8 cellular contexts compared by ENCODE assay signal in genomic region chr2:47168895-47169294, GRCh38. TPM values are rescaled to one million over a fixed set of nuclear protein-coding genes. Genes with fewer than 3 reads are reported as not detected.
DNase-seq lines count a peak whose midpoint lies in the region; ATAC-seq, FAIRE-seq and TF ChIP-seq lines count a peak whose summit lies in the region.
"Not testable (repeated sequence)": the region's sequence is repeated elsewhere in the genome, so short reads cannot be mapped to it uniquely, and the experiment has no call there.
"Had no signal": no experiment of that assay in that cellular context is flagged by ENCODE, and none has a peak within 500 bp of the region (broad histone marks: within the 10 kb centered on the region; RNA-seq: fewer than 3 reads in every experiment).

No MANE protein-coding gene starts in this region.

- not testable (repeated sequence) for TF ChIP-seq EP300 in A549 (IDR thresholded peaks at IDR 0.05); stomach (IDR thresholded peaks at IDR 0.05)

- DNase-seq in A549 (ENCODE audit: low read depth in 1 of 2, low spot score in 1 of 2); HFFc6; T-helper 17 cell; chondrocyte (ENCODE audit: low spot score); immature natural killer cell; osteoblast (ENCODE audit: insufficient read length, low spot score, missing footprints); stomach: not testable (repeated sequence)

- peak overlapping the region; percentile 34; the same call in 1 of the 2 replicates for H3K4me3 Mint-ChIP-seq in HFFc6
- H3K4me3 Mint-ChIP-seq in T-helper 17 cell; chondrocyte (ENCODE audit: unreplicated experiment); immature natural killer cell: not testable (repeated sequence)

- not testable (repeated sequence) for H3K9me3 ChIP-seq in A549; T-helper 17 cell (ENCODE audit: control insufficient read depth, low read length, poor library complexity, severe bottlenecking); osteoblast (ENCODE audit: low read depth, low read length); stomach

- CTCF ChIA-PET in A549 (lab: Yijun Ruan, JAX): not testable (repeated sequence)

- H3K36me3 Mint-ChIP-seq in HFFc6 (ENCODE audit: low read depth): peaks cover 49% of the 10 kb centered on the region
- not testable (repeated sequence) for H3K36me3 Mint-ChIP-seq in T-helper 17 cell (ENCODE audit: low read depth); immature natural killer cell
- peaks cover 16% of the 10 kb centered on the region for H3K36me3 Mint-ChIP-seq in chondrocyte (ENCODE audit: low read depth)

- H3K4me2 ChIP-seq in A549: peak overlapping the region; percentile 90; the same call in 1 of the 3 replicates
- H3K4me2 ChIP-seq in osteoblast (ENCODE audit: insufficient read depth, low read length): not testable (repeated sequence)

- not testable (repeated sequence) for H3K4me3 ChIP-seq in A549; osteoblast (ENCODE audit: insufficient read depth, low read length); stomach

- TF ChIP-seq RAD21 in A549 (conservative IDR thresholded peaks at IDR 0.05 in 1 of 2, IDR thresholded peaks at IDR 0.05 in 1 of 2): not testable (repeated sequence)

- not testable (repeated sequence) for H3K27ac ChIP-seq in A549
- H3K27ac ChIP-seq in osteoblast (ENCODE audit: low read depth, low read length): peak overlapping the region; percentile 14
- peak overlapping the region in 3 of 5 donors; percentile 5 to 99 (median 29) for H3K27ac ChIP-seq in stomach

- not testable (repeated sequence) for H2AFZ ChIP-seq in osteoblast (ENCODE audit: low read length)

- H3K9me3 Mint-ChIP-seq in HFFc6; chondrocyte (ENCODE audit: low read depth); immature natural killer cell: not testable (repeated sequence)

- POLR2A ChIA-PET in A549 (lab: Yijun Ruan, JAX): not testable (repeated sequence)

- H3K27ac Mint-ChIP-seq in HFFc6 (peak overlapping the region; percentile 55; the same call in 1 of the 2 replicates), T-helper 17 cell (peak overlapping the region; percentile 75), chondrocyte (ENCODE audit: unreplicated experiment) (peak overlapping the region; percentile 1), immature natural killer cell (peak overlapping the region in 4 of 6 donors; percentile 7 to 34 (median 21))

- H3K27me3 ChIP-seq in osteoblast (ENCODE audit: insufficient read depth, low read length); stomach: not testable (repeated sequence)

- TF ChIP-seq POLR2A in A549 (IDR thresholded peaks at IDR 0.05; ENCODE audit: low read length); stomach (IDR thresholded peaks at IDR 0.05): not testable (repeated sequence)

- H3K4me1 Mint-ChIP-seq in HFFc6 (ENCODE audit: low read depth) (peaks cover 89% of the 10 kb centered on the region), T-helper 17 cell (peaks cover 41% of the 10 kb centered on the region), chondrocyte (ENCODE audit: low read depth) (peaks cover 75% of the 10 kb centered on the region), immature natural killer cell (peaks cover 57 to 88% of the 10 kb centered on the region in 2 donors)

- ATAC-seq in A549, T-helper 17 cell: not testable (repeated sequence)

- H3K27me3 Mint-ChIP-seq in HFFc6 (ENCODE audit: insufficient read depth); T-helper 17 cell; chondrocyte (ENCODE audit: low read depth); immature natural killer cell (ENCODE audit: low read depth in 3 of 3): not testable (repeated sequence)

- H3K4me1 ChIP-seq in A549: peaks cover 97% of the 10 kb centered on the region
- peaks cover 54% of the 10 kb centered on the region for H3K4me1 ChIP-seq in osteoblast (ENCODE audit: insufficient read depth, low read length)
- H3K4me1 ChIP-seq in stomach: peaks cover 19 to 92% (median 48%) of the 10 kb centered on the region in 4 donors

- peaks cover 78% of the 10 kb centered on the region for H4K20me1 ChIP-seq in osteoblast (ENCODE audit: insufficient read depth, low read length)

- peaks cover 97% of the 10 kb centered on the region for H3K79me2 ChIP-seq in osteoblast (ENCODE audit: insufficient read depth, low read length)

- H3K36me3 ChIP-seq in osteoblast (ENCODE audit: insufficient read depth, low read length) (peaks cover 70% of the 10 kb centered on the region), stomach (peaks cover 13 to 34% (median 26%) of the 10 kb centered on the region in 4 donors)

- not testable (repeated sequence) for TF ChIP-seq CTCF in A549 (IDR thresholded peaks at IDR 0.05); HFFc6 (IDR thresholded peaks at IDR 0.05); chondrocyte (IDR thresholded peaks at IDR 0.05); osteoblast (IDR thresholded peaks at IDR 0.05; ENCODE audit: extremely low read depth, low read depth, low read length); stomach (IDR thresholded peaks at IDR 0.05)

- FAIRE-seq in A549 (lab: Jason Lieb, UNC): not testable (repeated sequence)

- intact Hi-C loops in stomach (cut with DNase I; ENCODE audit: low total_unique reads): not testable (repeated sequence)

- WGBS in A549 (ENCODE audit: missing lambda C conversion rate): 77% methylated on average over 8 of the region's 8 CpGs
- 67 to 82% (median 77%) methylated on average over 8 of the region's 8 CpGs for WGBS in stomach, 5 donors

TF ChIP-seq in A549, 52 proteins besides CTCF, POLR2A, EP300 and RAD21:
- 0 out of 5 replicates have a peak, but pooled peaks of 1 of the 2 experiments have one; percentile 18 for TF ChIP-seq JUN (IDR thresholded peaks at IDR 0.05)

RNA-seq across cellular contexts. Expression of gene CALM2, which starts 7.4 kb away (rescaled TPM):
- polyA plus RNA-seq in A549 (2011; rRNA removed): 1,000 and 1,652 TPM in 2 replicates
- polyA plus RNA-seq in A549 (2012; cell fraction: cytosol; rRNA removed): 421 and 548 TPM in 2 replicates
- 121 and 248 TPM in 2 replicates for polyA plus RNA-seq in A549 (2012; cell fraction: nucleus; rRNA removed)
- polyA plus RNA-seq in A549 (2017; fragmentation: RNase III; extraction: RNeasy Plus Mini Kit Qiagen cat#74134 plus additional on column Dnase treatment): 1,376 to 1,704 TPM (median 1,440 TPM) in 3 replicates
- polyA minus RNA-seq in A549 (2011; rRNA and poly(A)+ RNA removed): 173 and 174 TPM in 2 replicates
- 1,000 to 10,000 TPM; 1,006 to 1,273 (median 1,121) TPM for total RNA-seq in HFFc6 (2021; fragmentation: NEBNext Ultra II Directional; extraction: Animal tissue kit (Norgen Biotek cat#: 25700))
- total RNA-seq in T-helper 17 cell: 100 to 1,000 TPM; 184 to 194 TPM
- total RNA-seq in chondrocyte: 677 to 769 TPM (median 696 TPM) in 3 replicates
- polyA plus RNA-seq in immature natural killer cell: 1,000 to 10,000 TPM in 2 of 3 donors, 100 to 1,000 TPM in 1; 686 to 1,567 (median 1,022) TPM
- total RNA-seq in osteoblast: 548 and 592 TPM in 2 replicates
- total RNA-seq in stomach: 100 to 1,000 TPM; 193 to 700 (median 438) TPM
- polyA plus RNA-seq in stomach: 100 to 1,000 TPM; 392 to 541 (median 413) TPM

RNA-seq across cellular contexts. Expression of gene STPG4, which starts 13.8 kb away (rescaled TPM):
- polyA plus RNA-seq in A549 (2011; rRNA removed) (0.09 and 0.13 TPM in 2 replicates), A549 (2017; fragmentation: RNase III; extraction: RNeasy Plus Mini Kit Qiagen cat#74134 plus additional on column Dnase treatment) (0.05 to 0.16 TPM (median 0.14 TPM) in 3 replicates), immature natural killer cell (under 1 TPM in 1 of 3 donors, not detected in 2; 0.24 TPM), stomach (not detected)
- 0.13 TPM in 1 of 2 replicates, not detected in the other for polyA plus RNA-seq in A549 (2012; cell fraction: cytosol; rRNA removed)
- polyA plus RNA-seq in A549 (2012; cell fraction: nucleus; rRNA removed): 0.12 and 0.33 TPM in 2 replicates
- 0.29 and 0.33 TPM in 2 replicates for polyA minus RNA-seq in A549 (2011; rRNA and poly(A)+ RNA removed)
- total RNA-seq in HFFc6 (2021; fragmentation: NEBNext Ultra II Directional; extraction: Animal tissue kit (Norgen Biotek cat#: 25700)): under 1 TPM in 3 of 6 experiments, not detected in 3; 0.19 to 0.40 (median 0.25) TPM
- total RNA-seq in T-helper 17 cell (under 1 TPM in 1 of 2 donors, not detected in 1; 0.21 TPM), chondrocyte (0.25 to 0.58 TPM (median 0.28 TPM) in 3 replicates), osteoblast (0.59 and 0.72 TPM in 2 replicates), stomach (not detected)
- polyA plus RNA-seq: H1 had no signal

Comparison
In these comparisons a context has a peak if more than half of its experiments do, and no peak if none do; other contexts are left out.
1. H3K27ac Mint-ChIP-seq: peak in every context shown above with its lines; median percentile 75 in T-helper 17 cell; 55 in HFFc6; 21 in immature natural killer cell; 1 in chondrocyte.